13 cellular contexts compared by ENCODE assay signal in genomic region chr18:6270791-6271216, GRCh38.
DNase-seq lines count a peak whose midpoint lies in the region; ATAC-seq and TF ChIP-seq lines count a peak whose summit lies in the region.
"Had no signal": no experiment of that assay in that cellular context is flagged by ENCODE, and none has a peak within 500 bp of the region (broad histone marks: within the 10 kb centered on the region; RNA-seq: fewer than 3 reads in every experiment).

No MANE protein-coding gene starts in this region.

- no peaks in the 10 kb centered on the region for H3K9me3 ChIP-seq in CD4-positive, alpha-beta T cell (ENCODE audit: control insufficient read depth, low read length)
- H3K9me3 ChIP-seq: HAP-1, sigmoid colon had no signal

- no peaks in the 10 kb centered on the region for H3K9me3 Mint-ChIP-seq in CD4-positive, alpha-beta T cell

- no peaks in the 10 kb centered on the region for H3K4me1 Mint-ChIP-seq in CD4-positive, alpha-beta T cell (ENCODE audit: low read depth)

- no peaks in the 10 kb centered on the region for H3K27me3 ChIP-seq in CD4-positive, alpha-beta T cell (ENCODE audit: control insufficient read depth, insufficient read depth, low read length)
- H3K27me3 ChIP-seq: sigmoid colon had no signal

- no peaks in the 10 kb centered on the region for H3K36me3 Mint-ChIP-seq in CD4-positive, alpha-beta T cell (ENCODE audit: low read depth)

- no peak for TF ChIP-seq CTCF in GM10248 (IDR thresholded peaks at IDR 0.05; ENCODE audit: control extremely low read depth, extremely low read depth, low read depth, missing control alignments)
- no peak for TF ChIP-seq CTCF in CD4-positive, alpha-beta T cell (IDR thresholded peaks at IDR 0.05)

- no peak overlapping the region for H3K4me3 Mint-ChIP-seq in CD4-positive, alpha-beta T cell

- H3K27me3 Mint-ChIP-seq in CD4-positive, alpha-beta T cell: peaks cover 11% of the 10 kb centered on the region

- ATAC-seq in HG02678 (IDR thresholded peaks at IDR 0.05; ENCODE audit: unreplicated experiment) (peak; percentile 68), HG03457 (IDR thresholded peaks at IDR 0.05; ENCODE audit: unreplicated experiment) (peak; percentile 72)
- ATAC-seq in CD4-positive, alpha-beta T cell (ENCODE audit: poor library complexity): no peak

- H3K27ac ChIP-seq in CD4-positive, alpha-beta T cell (ENCODE audit: low read depth, low read length): no peak overlapping the region
- H3K27ac ChIP-seq: KMS-11, sigmoid colon, WERI-Rb-1 had no signal

- DNase-seq in GM10248 (ENCODE audit: extremely low spot score) (peak; percentile 41), GM19238 (ENCODE audit: insufficient read length, low spot score) (peak; percentile 7), NCI-H2227 treated with DMSO at 0.1 percent for 48 hours (lab: John Stamatoyannopoulos, UW) (no peak), T-helper 1 cell (no peak)
- no peak for DNase-seq in CD4-positive, alpha-beta T cell
- DNase-seq in stimulated activated CD4-positive, alpha-beta T cell treated with anti-CD3 and anti-CD28 coated beads, Interleukin-2, amount 100 ng/mL, for 24 hours: no peak
- DNase-seq: erythroblast, sigmoid colon, WERI-Rb-1 had no signal

- CTCF ChIA-PET in GM10248 (lab: Yijun Ruan, JAX): no interaction called here
- CTCF ChIA-PET in CD4-positive, alpha-beta T cell (lab: Charles Lee): no interaction called here

- intact Hi-C loops in CD4-positive, alpha-beta T cell (cut with DNase I, micrococcal nuclease): no loop called here

- H3K27ac Mint-ChIP-seq in CD4-positive, alpha-beta T cell: no peak overlapping the region

- POLR2A ChIA-PET in GM10248 (lab: Yijun Ruan, JAX): no interaction called here
- POLR2A ChIA-PET in CD4-positive, alpha-beta T cell (lab: Charles Lee): no interaction called here

Comparison
In these comparisons a context has a peak if more than half of its experiments do, and no peak if none do; other contexts are left out.
1. DNase-seq: peak in GM10248 (single experiment) and GM19238 (single experiment); none in CD4-positive, alpha-beta T cell (0 of 10), NCI-H2227 treated with DMSO at 0.1 percent for 48 hours (single experiment), T-helper 1 cell (0 of 5) and stimulated activated CD4-positive, alpha-beta T cell treated with anti-CD3 and anti-CD28 coated beads, Interleukin-2, amount 100 ng/mL, for 24 hours (0 of 2).